In genomic region chr3:164814106-164814505, GRCh38 we compare ENCODE assay signal across 30 cellular contexts.
"Had no signal": no experiment of that assay in that cellular context is flagged by ENCODE, and none has a peak within 500 bp of the region (broad histone marks: within the 10 kb centered on the region; RNA-seq: fewer than 3 reads in every experiment).

No MANE protein-coding gene starts in this region.

- H3K36me3 Mint-ChIP-seq: immature natural killer cell; mesothelial cell of epicardium; naive B cell; natural killer cell; neural progenitor cell; stimulated activated effector memory CD8-positive, alpha-beta T cell treated with anti-CD3 and anti-CD28 coated beads, Interleukin-12 subunit alpha, Interleukin-12 subunit beta, amount 100 ng/mL, for 72 hours had no signal

- H3K4me1 Mint-ChIP-seq: immature natural killer cell; mesothelial cell of epicardium; naive B cell; natural killer cell; neural progenitor cell; stimulated activated effector memory CD8-positive, alpha-beta T cell treated with anti-CD3 and anti-CD28 coated beads, Interleukin-12 subunit alpha, Interleukin-12 subunit beta, amount 100 ng/mL, for 72 hours had no signal

- H3K4me3 Mint-ChIP-seq: immature natural killer cell; mesothelial cell of epicardium; naive B cell; natural killer cell; nephron progenitor cell; neural progenitor cell; stimulated activated effector memory CD8-positive, alpha-beta T cell treated with anti-CD3 and anti-CD28 coated beads, Interleukin-12 subunit alpha, Interleukin-12 subunit beta, amount 100 ng/mL, for 72 hours had no signal

- DNase-seq: hypothalamus; immature natural killer cell; kidney glomerular epithelial cell; left cardiac atrium; left ventricle myocardium superior; lower lobe of right lung; mammary epithelial cell; mesendoderm; naive B cell; natural killer cell; nephron progenitor cell; ovary; retina; stimulated activated CD4-positive, alpha-beta T cell treated with anti-CD3 and anti-CD28 coated beads, Interleukin-4, amount 100 ng/mL, for 24 hours; stimulated activated naive CD4-positive, alpha-beta T cell; stomach; testis; thyroid gland; transverse colon had no signal

- H3K9ac ChIP-seq: neural progenitor cell had no signal

- H3K4me2 ChIP-seq: neural progenitor cell had no signal

- H3K27ac ChIP-seq: heart left ventricle, lower lobe of right lung, neural progenitor cell, ovary, prostate gland, skin epidermis, stomach, testis, thyroid gland, transverse colon, upper lobe of left lung, vagina had no signal

- H3K4me3 ChIP-seq: heart left ventricle, lower lobe of right lung, neural progenitor cell, ovary, prostate gland, skin epidermis, stomach, testis, thyroid gland, transverse colon, upper lobe of left lung, vagina had no signal

- H3K4me1 ChIP-seq: heart left ventricle, lower lobe of right lung, neural progenitor cell, prostate gland, stomach, testis, thyroid gland, transverse colon, upper lobe of left lung, vagina had no signal

- ATAC-seq: heart left ventricle; left cardiac atrium; left lobe of liver; left ventricle myocardium superior; natural killer cell; right cardiac atrium; sciatic nerve; stimulated activated effector memory CD8-positive, alpha-beta T cell treated with anti-CD3 and anti-CD28 coated beads, Interleukin-12 subunit alpha, Interleukin-12 subunit beta, amount 100 ng/mL, for 72 hours had no signal

- H3K9me3 ChIP-seq: lower lobe of right lung, ovary, prostate gland, testis, thyroid gland, transverse colon, vagina had no signal

- H3K27me3 ChIP-seq: heart left ventricle, neural progenitor cell, ovary, stomach, testis, thyroid gland, transverse colon, upper lobe of left lung, vagina had no signal

- H2AFZ ChIP-seq: neural progenitor cell had no signal

- H3K36me3 ChIP-seq: heart left ventricle, lower lobe of right lung, neural progenitor cell, ovary, prostate gland, stomach, thyroid gland, transverse colon, upper lobe of left lung, vagina had no signal

- H3K27ac Mint-ChIP-seq: immature natural killer cell; mesothelial cell of epicardium; naive B cell; natural killer cell; nephron progenitor cell; stimulated activated effector memory CD8-positive, alpha-beta T cell treated with anti-CD3 and anti-CD28 coated beads, Interleukin-12 subunit alpha, Interleukin-12 subunit beta, amount 100 ng/mL, for 72 hours had no signal

- H3K27me3 Mint-ChIP-seq: naive B cell had no signal
